31 cellular contexts compared by ENCODE assay signal in genomic region chr12:3177778-3178435, GRCh38.
DNase-seq lines count a peak whose midpoint lies in the region; ATAC-seq, FAIRE-seq and TF ChIP-seq lines count a peak whose summit lies in the region.
"Had no signal": no experiment of that assay in that cellular context is flagged by ENCODE, and none has a peak within 500 bp of the region (broad histone marks: within the 10 kb centered on the region; RNA-seq: fewer than 3 reads in every experiment).

No MANE protein-coding gene starts in this region.

- H3T11ph ChIP-seq in H9 (ENCODE audit: low read length): no peak overlapping the region

- no peak overlapping the region for H3K27ac ChIP-seq in H9 (ENCODE audit: insufficient read length, low read depth, low read length)
- H3K27ac ChIP-seq in OCI-LY1 (ENCODE audit: low read depth, low read length, poor library complexity, severe bottlenecking): no peak overlapping the region
- H3K27ac ChIP-seq in mesenchymal stem cell (ENCODE audit: low read length, poor library complexity, severe bottlenecking): no peak overlapping the region
- H3K27ac ChIP-seq: body of pancreas, esophagus squamous epithelium, left lung, Peyer's patch, testis had no signal

- no peak for TF ChIP-seq POLR2A in GM12892 (IDR thresholded peaks at IDR 0.05; ENCODE audit: low read depth, low read length)

- H2BK12ac ChIP-seq in H9 (ENCODE audit: insufficient read length, low read depth, low read length): peak overlapping the region; percentile 68
- H2BK12ac ChIP-seq in mesenchymal stem cell (ENCODE audit: low read length in 2 of 2): no peak overlapping the region

- no peak overlapping the region for H2BK20ac ChIP-seq in H9 (ENCODE audit: low read depth, low read length, poor library complexity, severe bottlenecking)

- H3K9me3 ChIP-seq in H9 (ENCODE audit: control insufficient read depth, low read depth, low read length): no peaks in the 10 kb centered on the region
- no peaks in the 10 kb centered on the region for H3K9me3 ChIP-seq in OCI-LY1 (ENCODE audit: low read length)
- no peaks in the 10 kb centered on the region for H3K9me3 ChIP-seq in mesenchymal stem cell (ENCODE audit: control insufficient read depth, low read length)
- H3K9me3 ChIP-seq: body of pancreas, Caco-2, esophagus squamous epithelium, left lung, Peyer's patch, testis had no signal

- CTCF ChIA-PET in activated CD8-positive, alpha-beta memory T cell treated with anti-CD3 and anti-CD28 coated beads, Interleukin-2, amount 10 ng/mL, durations not matched to agents 7 days and 5 days (lab: Charles Lee): no interaction called here
- CTCF ChIA-PET in activated CD4-positive, alpha-beta memory T cell treated with anti-CD3 and anti-CD28 coated beads for 36 hours (lab: Charles Lee): no interaction called here

- H4K5ac ChIP-seq in H9 (ENCODE audit: insufficient read length, low read depth, low read length): no peak overlapping the region

- H3K4me2 ChIP-seq in H9 (ENCODE audit: insufficient read depth, insufficient read length, low read length) (no peak overlapping the region), OCI-LY1 (ENCODE audit: low read length) (peak overlapping the region; percentile 10; the same call in 1 of the 2 replicates), mesenchymal stem cell (ENCODE audit: low read length, poor library complexity, severe bottlenecking) (no peak overlapping the region)

- WGBS in H9 (ENCODE audit: extremely low coverage, insufficient read length, low lambda C conversion rate): no CpG with 5 or more reads among the region's 18 CpGs
- 93% methylated on average over 17 of the region's 18 CpGs for WGBS in mesenchymal stem cell

- no peak overlapping the region for H3K4ac ChIP-seq in H9 (ENCODE audit: low read depth, low read length)
- no peak overlapping the region for H3K4ac ChIP-seq in mesenchymal stem cell (ENCODE audit: low read depth in 1 of 2, low read length in 2 of 2)

- no peak overlapping the region for H3K56ac ChIP-seq in H9 (ENCODE audit: insufficient read length, low read depth, low read length)

- intact Hi-C loops in activated CD4-positive, alpha-beta memory T cell treated with anti-CD3 and anti-CD28 coated beads for 36 hours (cut with micrococcal nuclease): no loop called here

- no peaks in the 10 kb centered on the region for H3K27me3 Mint-ChIP-seq in H9 (ENCODE audit: low read depth)
- peaks cover 25% of the 10 kb centered on the region for H3K27me3 Mint-ChIP-seq in activated CD8-positive, alpha-beta memory T cell treated with anti-CD3 and anti-CD28 coated beads, Interleukin-2, amount 10 ng/mL, durations not matched to agents 7 days and 5 days
- H3K27me3 Mint-ChIP-seq in activated CD4-positive, alpha-beta memory T cell treated with anti-CD3 and anti-CD28 coated beads for 36 hours: peaks cover 13% of the 10 kb centered on the region
- H3K27me3 Mint-ChIP-seq in natural killer cell treated with Interleukin-12 subunit alpha and Interleukin-12 subunit beta and Interleukin-15 and Interleukin-18, amount 100 ng/mL, for 72 hours: peaks cover 17 to 29% of the 10 kb centered on the region in 2 donors

- H2BK5ac ChIP-seq in H9 (ENCODE audit: insufficient read length, low read length): no peak overlapping the region
- H2BK5ac ChIP-seq in mesenchymal stem cell (ENCODE audit: low read depth, low read length, poor library complexity, severe bottlenecking): no peak overlapping the region

- H3K4me1 Mint-ChIP-seq in H9: peaks cover 29 to 40% of the 10 kb centered on the region in 2 experiments
- no peaks in the 10 kb centered on the region for H3K4me1 Mint-ChIP-seq in activated CD8-positive, alpha-beta memory T cell treated with anti-CD3 and anti-CD28 coated beads, Interleukin-2, amount 10 ng/mL, durations not matched to agents 7 days and 5 days
- H3K4me1 Mint-ChIP-seq in activated CD4-positive, alpha-beta memory T cell treated with anti-CD3 and anti-CD28 coated beads for 36 hours (ENCODE audit: low read depth): no peaks in the 10 kb centered on the region
- no peaks in the 10 kb centered on the region for H3K4me1 Mint-ChIP-seq in natural killer cell treated with Interleukin-12 subunit alpha and Interleukin-12 subunit beta and Interleukin-15 and Interleukin-18, amount 100 ng/mL, for 72 hours (ENCODE audit: low read depth in 2 of 2)

- H3K9me2 ChIP-seq in OCI-LY1 (ENCODE audit: low read depth, low read length): no peaks in the 10 kb centered on the region

- no peaks in the 10 kb centered on the region for H3F3A ChIP-seq in OCI-LY1 (ENCODE audit: insufficient read depth, low read length)

- H2AFZ ChIP-seq in H9 (ENCODE audit: low read length) (no peak overlapping the region), OCI-LY1 (ENCODE audit: low read length) (no peak overlapping the region), mesenchymal stem cell (ENCODE audit: low read depth, low read length) (no peak overlapping the region)

- H3K9me3 Mint-ChIP-seq in H9: no peaks in the 10 kb centered on the region
- no peaks in the 10 kb centered on the region for H3K9me3 Mint-ChIP-seq in activated CD8-positive, alpha-beta memory T cell treated with anti-CD3 and anti-CD28 coated beads, Interleukin-2, amount 10 ng/mL, durations not matched to agents 7 days and 5 days (ENCODE audit: low read depth)
- H3K9me3 Mint-ChIP-seq in activated CD4-positive, alpha-beta memory T cell treated with anti-CD3 and anti-CD28 coated beads for 36 hours: no peaks in the 10 kb centered on the region
- no peaks in the 10 kb centered on the region for H3K9me3 Mint-ChIP-seq in natural killer cell treated with Interleukin-12 subunit alpha and Interleukin-12 subunit beta and Interleukin-15 and Interleukin-18, amount 100 ng/mL, for 72 hours
- H3K9me3 Mint-ChIP-seq: IgD-negative memory B cell had no signal

- no peak overlapping the region for H3K9ac ChIP-seq in H9 (ENCODE audit: extremely low read depth, insufficient read length, low read length)
- no peak overlapping the region for H3K9ac ChIP-seq in OCI-LY1 (ENCODE audit: low read length)
- H3K9ac ChIP-seq in mesenchymal stem cell (ENCODE audit: low read length): no peak overlapping the region

- no peak overlapping the region for H3K4me3 Mint-ChIP-seq in H9
- H3K4me3 Mint-ChIP-seq in activated CD8-positive, alpha-beta memory T cell treated with anti-CD3 and anti-CD28 coated beads, Interleukin-2, amount 10 ng/mL, durations not matched to agents 7 days and 5 days: no peak overlapping the region
- no peak overlapping the region for H3K4me3 Mint-ChIP-seq in activated CD4-positive, alpha-beta memory T cell treated with anti-CD3 and anti-CD28 coated beads for 36 hours
- no peak overlapping the region for H3K4me3 Mint-ChIP-seq in natural killer cell treated with Interleukin-12 subunit alpha and Interleukin-12 subunit beta and Interleukin-15 and Interleukin-18, amount 100 ng/mL, for 72 hours

- H3K36me3 ChIP-seq in OCI-LY1 (ENCODE audit: insufficient read depth, low read length): no peaks in the 10 kb centered on the region; the same call in 1 of the 2 replicates
- H3K36me3 ChIP-seq in mesenchymal stem cell (ENCODE audit: control insufficient read depth in 1 of 2, insufficient read depth in 2 of 2, low read depth in 1 of 2, low read length in 2 of 2): peaks cover 0 to 10% of the 10 kb centered on the region in 2 experiments
- H3K36me3 ChIP-seq: left lung, Peyer's patch had no signal

- H4K8ac ChIP-seq in H9 (replicated peaks; ENCODE audit: insufficient read length, low read depth, low read length) (no peak overlapping the region), mesenchymal stem cell (ENCODE audit: low read length) (no peak overlapping the region)

- H3K23me2 ChIP-seq in H9 (ENCODE audit: insufficient read length, low read depth, low read length, poor library complexity, severe bottlenecking): peaks cover 7% of the 10 kb centered on the region

- H3K23ac ChIP-seq in H9 (ENCODE audit: insufficient read length, low read depth, low read length): no peak overlapping the region
- no peak overlapping the region for H3K23ac ChIP-seq in mesenchymal stem cell (ENCODE audit: low read length in 2 of 2)

- peak; percentile 62 for FAIRE-seq in GM12892 (lab: Jason Lieb, UNC)
- FAIRE-seq: endometrium, GM19239 had no signal

- H2AK5ac ChIP-seq in H9 (ENCODE audit: insufficient read length, low read length) (no peak overlapping the region), mesenchymal stem cell (ENCODE audit: low read length, severe bottlenecking) (peak overlapping the region; percentile 63)

- no peak overlapping the region for H2BK120ac ChIP-seq in H9 (ENCODE audit: low read depth, low read length, poor library complexity, severe bottlenecking)
- H2BK120ac ChIP-seq in mesenchymal stem cell (ENCODE audit: low read depth, low read length): no peak overlapping the region

- H3K27ac Mint-ChIP-seq in H9: peak overlapping the region in 1 of 3 experiments; percentile 16; a peak in 1 of 7 replicates
- H3K27ac Mint-ChIP-seq in activated CD8-positive, alpha-beta memory T cell treated with anti-CD3 and anti-CD28 coated beads, Interleukin-2, amount 10 ng/mL, durations not matched to agents 7 days and 5 days: no peak overlapping the region
- H3K27ac Mint-ChIP-seq in activated CD4-positive, alpha-beta memory T cell treated with anti-CD3 and anti-CD28 coated beads for 36 hours: no peak overlapping the region
- H3K27ac Mint-ChIP-seq in natural killer cell treated with Interleukin-12 subunit alpha and Interleukin-12 subunit beta and Interleukin-15 and Interleukin-18, amount 100 ng/mL, for 72 hours: no peak overlapping the region

- H3K79me1 ChIP-seq in H9 (ENCODE audit: insufficient read depth, low read depth, low read length, poor library complexity, severe bottlenecking) (no peaks in the 10 kb centered on the region), mesenchymal stem cell (replicated peaks; ENCODE audit: low read length, poor library complexity, severe bottlenecking) (peaks cover 36% of the 10 kb centered on the region)

- H3K4me3 ChIP-seq in OCI-LY1 (ENCODE audit: low read depth, low read length, poor library complexity, severe bottlenecking): peak overlapping the region; percentile 4
- no peak overlapping the region for H3K4me3 ChIP-seq in mesenchymal stem cell (ENCODE audit: insufficient read depth in 1 of 2, low read depth in 1 of 2, low read length in 2 of 2)
- H3K4me3 ChIP-seq: body of pancreas, esophagus squamous epithelium, left lung, Peyer's patch, testis had no signal

- H4K20me1 ChIP-seq in H9 (ENCODE audit: control insufficient read depth, insufficient read depth, insufficient read length): no peaks in the 10 kb centered on the region
- no peaks in the 10 kb centered on the region for H4K20me1 ChIP-seq in OCI-LY1 (ENCODE audit: insufficient read depth, low read length)

- no peak for ATAC-seq in activated CD8-positive, alpha-beta memory T cell treated with anti-CD3 and anti-CD28 coated beads, Interleukin-2, amount 10 ng/mL, durations not matched to agents 7 days and 5 days
- no peak for ATAC-seq in natural killer cell treated with Interleukin-12 subunit alpha and Interleukin-12 subunit beta and Interleukin-15 and Interleukin-18, amount 100 ng/mL, for 72 hours
- ATAC-seq: body of pancreas; HCT116; left lung; stimulated activated naive CD8-positive, alpha-beta T cell treated with anti-CD3 and anti-CD28 coated beads, Interleukin-15, Interleukin-2, amounts not matched to agents 100 U/mL and 50 U/mL, for 24 hours had no signal

- no peaks in the 10 kb centered on the region for H3K27me3 ChIP-seq in H9 (ENCODE audit: insufficient read depth, low read length)
- 0 out of 2 replicates have a peak, but pooled peaks cover 5% of the 10 kb centered on the region for H3K27me3 ChIP-seq in OCI-LY1 (ENCODE audit: insufficient read depth, low read length)
- peaks cover 0 to 8% of the 10 kb centered on the region in 2 experiments for H3K27me3 ChIP-seq in mesenchymal stem cell (ENCODE audit: control insufficient read depth in 1 of 2, insufficient read depth in 1 of 2, low read length in 2 of 2)
- H3K27me3 ChIP-seq: body of pancreas, esophagus squamous epithelium, left lung, Peyer's patch, testis had no signal

- H3K14ac ChIP-seq in H9 (ENCODE audit: insufficient read depth, low read length): 0 out of 2 replicates have a peak overlapping the region, but pooled peaks have one; percentile 46
- H3K14ac ChIP-seq in mesenchymal stem cell (ENCODE audit: low read length in 2 of 2): no peak overlapping the region

- H3K18ac ChIP-seq in H9 (ENCODE audit: insufficient read length, low read depth, low read length) (no peak overlapping the region), mesenchymal stem cell (ENCODE audit: low read depth in 1 of 2, low read length in 2 of 2) (no peak overlapping the region)

- H4K91ac ChIP-seq in H9 (ENCODE audit: insufficient read length, low read depth, low read length): no peak overlapping the region
- no peak overlapping the region for H4K91ac ChIP-seq in mesenchymal stem cell (ENCODE audit: low read length)

- POLR2A ChIA-PET in activated CD4-positive, alpha-beta memory T cell treated with anti-CD3 and anti-CD28 coated beads for 36 hours (lab: Charles Lee): no interaction called here

- H3K79me2 ChIP-seq in H9 (ENCODE audit: insufficient read depth, low read length) (no peaks in the 10 kb centered on the region), OCI-LY1 (ENCODE audit: insufficient read depth, low read length) (no peaks in the 10 kb centered on the region)

- H3K4me1 ChIP-seq in H9 (ENCODE audit: insufficient read depth, low read length) (peaks cover 4% of the 10 kb centered on the region; the same call in 1 of the 2 replicates), OCI-LY1 (ENCODE audit: insufficient read depth, low read length, severe bottlenecking) (peaks cover 24% of the 10 kb centered on the region), mesenchymal stem cell (ENCODE audit: control insufficient read depth, insufficient read depth, low read depth, low read length) (peaks cover 20% of the 10 kb centered on the region)
- H3K4me1 ChIP-seq: body of pancreas, Caco-2, esophagus squamous epithelium, left lung, Peyer's patch, testis had no signal

- TF ChIP-seq CTCF in H9 (conservative IDR thresholded peaks at IDR 0.05) (no peak), OCI-LY1 (IDR thresholded peaks at IDR 0.05; ENCODE audit: low read length) (no peak)

- H3K36me3 Mint-ChIP-seq in H9 (ENCODE audit: insufficient read depth in 1 of 3, low read depth in 3 of 3): no peaks in the 10 kb centered on the region
- no peaks in the 10 kb centered on the region for H3K36me3 Mint-ChIP-seq in activated CD8-positive, alpha-beta memory T cell treated with anti-CD3 and anti-CD28 coated beads, Interleukin-2, amount 10 ng/mL, durations not matched to agents 7 days and 5 days
- H3K36me3 Mint-ChIP-seq in activated CD4-positive, alpha-beta memory T cell treated with anti-CD3 and anti-CD28 coated beads for 36 hours: no peaks in the 10 kb centered on the region
- no peaks in the 10 kb centered on the region for H3K36me3 Mint-ChIP-seq in natural killer cell treated with Interleukin-12 subunit alpha and Interleukin-12 subunit beta and Interleukin-15 and Interleukin-18, amount 100 ng/mL, for 72 hours

- DNase-seq in GM12892 (ENCODE audit: insufficient read length): no peak
- no peak for DNase-seq in H9
- DNase-seq in mesenchymal stem cell: no peak
- DNase-seq in pons (ENCODE audit: low spot score): no peak
- no peak for DNase-seq in activated CD8-positive, alpha-beta memory T cell treated with anti-CD3 and anti-CD28 coated beads, Interleukin-2, amount 10 ng/mL, durations not matched to agents 7 days and 5 days
- no peak for DNase-seq in activated CD4-positive, alpha-beta memory T cell treated with anti-CD3 and anti-CD28 coated beads for 36 hours
- no peak for DNase-seq in natural killer cell treated with Interleukin-12 subunit alpha and Interleukin-12 subunit beta and Interleukin-15 and Interleukin-18, amount 100 ng/mL, for 72 hours (ENCODE audit: low spot score)
- DNase-seq: activated CD4-positive, alpha-beta T cell treated with anti-CD3 and anti-CD28 coated beads for 1 hour; activated gamma-delta T cell treated with Interleukin-2 at 50 U/mL for 16 hours; activated T-cell treated with anti-CD3 and anti-CD28 coated beads, Interleukin-2, amount 50 U/mL, for 1 hour; body of pancreas; C1 segment of cervical spinal cord; Caco-2; esophagus squamous epithelium; foreskin melanocyte; GF-D8; hippocampal formation; left lung; NCI-H1092; NCI-H187; NCI-H524 treated with DMSO at 0.1 percent for 48 hours; nucleus accumbens; Peyer's patch; stimulated activated naive CD8-positive, alpha-beta T cell treated with anti-CD3 and anti-CD28 coated beads, Interleukin-15, Interleukin-2, amounts not matched to agents 100 U/mL and 50 U/mL, for 24 hours; T-helper 1 cell; testis had no signal

- no peak overlapping the region for H2BK15ac ChIP-seq in H9 (ENCODE audit: low read depth, low read length)
- no peak overlapping the region for H2BK15ac ChIP-seq in mesenchymal stem cell (ENCODE audit: low read depth, poor library complexity, severe bottlenecking)
